In genomic region chr4:6042293-6043063, GRCh38 we compare ENCODE assay signal across 1 cellular context.
TF ChIP-seq lines count a peak whose summit lies in the region.

No MANE protein-coding gene starts in this region.

TF ChIP-seq in H1, 55 proteins besides CTCF, POLR2A, EP300 and RAD21:
- no peak for TF ChIP-seq ZNF274 (IDR thresholded peaks at IDR 0.05; ENCODE audit: borderline replicate concordance, extremely low read depth, low read length)
- no peak for TF ChIP-seq SP2 (IDR thresholded peaks at IDR 0.05; ENCODE audit: low read length)
- no peak for TF ChIP-seq YY1 (IDR thresholded peaks at IDR 0.05; ENCODE audit: low read depth, low read length)
- no peak for TF ChIP-seq CHD2 (IDR thresholded peaks at IDR 0.05; ENCODE audit: low read length)
- no peak for TF ChIP-seq SAP30 (IDR thresholded peaks at IDR 0.05; ENCODE audit: insufficient read depth, insufficient replicate concordance, low read length)
- no peak for TF ChIP-seq JUN (IDR thresholded peaks at IDR 0.05; ENCODE audit: low read depth, low read length)
- TF ChIP-seq CHD1 (IDR thresholded peaks at IDR 0.05; ENCODE audit: low read depth, low read length): no peak
- TF ChIP-seq ASH2L (IDR thresholded peaks at IDR 0.05; ENCODE audit: low read length): no peak
